Comparison of ENCODE assay signal across 17 cellular contexts in genomic region chr11:115535781-115536180, GRCh38.
"Had no signal": no experiment of that assay in that cellular context is flagged by ENCODE, and none has a peak within 500 bp of the region (broad histone marks: within the 10 kb centered on the region; RNA-seq: fewer than 3 reads in every experiment).

No MANE protein-coding gene starts in this region.

- ATAC-seq: foreskin keratinocyte; left colon; left ventricle myocardium superior; naive thymus-derived CD4-positive, alpha-beta T cell; right cardiac atrium; stimulated activated naive CD8-positive, alpha-beta T cell treated with anti-CD3 and anti-CD28 coated beads, Interleukin-15, Interleukin-2, amounts not matched to agents 100 U/mL and 50 U/mL, for 24 hours; upper lobe of right lung had no signal

- H3K9me3 ChIP-seq: ovary, tibial artery, upper lobe of right lung, vagina had no signal

- H3K4me1 Mint-ChIP-seq: naive thymus-derived CD4-positive, alpha-beta T cell had no signal

- H3K36me3 Mint-ChIP-seq: naive thymus-derived CD4-positive, alpha-beta T cell had no signal

- DNase-seq: erythroblast; head of caudate nucleus; left colon; left ventricle myocardium superior; naive thymus-derived CD4-positive, alpha-beta T cell; ovary; right cardiac atrium; small intestine; stimulated activated CD4-positive, alpha-beta T cell treated with anti-CD3 and anti-CD28 coated beads, Interleukin-12 subunit alpha, Interleukin-12 subunit beta, amount 100 ng/mL, for 4 hours; stimulated activated CD4-positive, alpha-beta T cell treated with anti-CD3 and anti-CD28 coated beads, Interleukin-2, amount 100 ng/mL, for 48 hours; stimulated activated naive CD8-positive, alpha-beta T cell treated with anti-CD3 and anti-CD28 coated beads, Interleukin-15, Interleukin-2, amounts not matched to agents 100 U/mL and 50 U/mL, for 24 hours; tibial artery; upper lobe of right lung had no signal

- H3K27me3 ChIP-seq: hepatocyte, ovary, vagina had no signal

- H3K4me3 ChIP-seq: hepatocyte, ovary, tibial artery, upper lobe of right lung, vagina had no signal

- H3K27ac ChIP-seq: foreskin keratinocyte, hepatocyte, ovary, tibial artery, upper lobe of right lung, vagina had no signal

- H3K4me1 ChIP-seq: foreskin keratinocyte, tibial artery, upper lobe of right lung, vagina had no signal

- H3K27ac Mint-ChIP-seq: dendritic cell treated with granulocyte-macrophage colony-stimulating factor and Interleukin-4, amounts not matched to agents 40 ng/mL and 50 ng/mL, for 4 days; naive thymus-derived CD4-positive, alpha-beta T cell had no signal

- H3K9me3 Mint-ChIP-seq: dendritic cell treated with granulocyte-macrophage colony-stimulating factor and Interleukin-4, amounts not matched to agents 40 ng/mL and 50 ng/mL, for 4 days had no signal

- H3K4me3 Mint-ChIP-seq: dendritic cell treated with granulocyte-macrophage colony-stimulating factor and Interleukin-4, amounts not matched to agents 40 ng/mL and 50 ng/mL, for 4 days; naive thymus-derived CD4-positive, alpha-beta T cell had no signal

- H3K36me3 ChIP-seq: ovary, tibial artery, upper lobe of right lung, vagina had no signal
